ENCODE assay signal across 8 cellular contexts in genomic region chr7:148983220-148984146, GRCh38. TPM values are rescaled to one million over a fixed set of nuclear protein-coding genes. Genes with fewer than 3 reads are reported as not detected.
DNase-seq lines count a peak whose midpoint lies in the region; TF ChIP-seq lines count a peak whose summit lies in the region.

No MANE protein-coding gene starts in this region.

- H3K9ac ChIP-seq in GM23248 (peak overlapping the region; percentile 64), neural progenitor cell (peak overlapping the region; percentile 88), stomach smooth muscle (ENCODE audit: low read length in 2 of 2) (peak overlapping the region; percentile 51 to 86)

- peaks cover 17% of the 10 kb centered on the region for H3K27me3 Mint-ChIP-seq in neural progenitor cell (ENCODE audit: insufficient read depth, low read depth)

- H3K4me3 Mint-ChIP-seq in neural progenitor cell, result peak overlapping the region; percentile 100

- POLR2A ChIA-PET in RWPE1 (lab: Yijun Ruan, JAX; ENCODE audit: low non-redundant PET), result no interaction called here

- H3F3A ChIP-seq in GM23248 (ENCODE audit: insufficient read depth) (peaks cover 23% of the 10 kb centered on the region), neural progenitor cell (ENCODE audit: low read depth) (peaks cover 56% of the 10 kb centered on the region)

- H3K9me3 Mint-ChIP-seq in neural progenitor cell, result peaks cover 8% of the 10 kb centered on the region

- peaks cover 3% of the 10 kb centered on the region; the same call in 1 of the 2 replicates for H3K4me1 ChIP-seq in GM23248 (ENCODE audit: insufficient read depth)
- peaks cover 14% of the 10 kb centered on the region for H3K4me1 ChIP-seq in neural progenitor cell
- peaks cover 16% of the 10 kb centered on the region for H3K4me1 ChIP-seq in stomach smooth muscle (ENCODE audit: control insufficient read depth, insufficient read depth, low read length)

- DNase-seq in DMS79 treated with DMSO at 0.1 percent for 48 hours (lab: John Stamatoyannopoulos, UW), result peak; percentile 70
- peak; percentile 88 for DNase-seq in GM23248
- DNase-seq in LNCaP clone FGC (ENCODE audit: low read depth), result peak; percentile 39
- DNase-seq in RWPE1 (ENCODE audit: low spot score), result peak; percentile 58
- DNase-seq in activated T-helper 9 cell treated with anti-CD3 and anti-CD28 coated beads, Interleukin-2, amount 50 U/mL, for 16 hours (ENCODE audit: low read depth), result peak; percentile 78
- peak; percentile 76 for DNase-seq in fibroblast of the conjunctiva (ENCODE audit: low read depth)
- peak; percentile 96 for DNase-seq in neural progenitor cell (ENCODE audit: low spot score)

- H3K9me3 ChIP-seq in GM23248 (ENCODE audit: low read depth) (no peaks in the 10 kb centered on the region), neural progenitor cell (ENCODE audit: low read depth) (no peaks in the 10 kb centered on the region), stomach smooth muscle (ENCODE audit: control insufficient read depth in 2 of 2, low read length in 2 of 2) (no peaks in the 10 kb centered on the region)

- peak overlapping the region; percentile 100 for H3K27ac Mint-ChIP-seq in neural progenitor cell

- H3K4me1 Mint-ChIP-seq in neural progenitor cell, result peaks cover 19% of the 10 kb centered on the region

- H3K4me3 ChIP-seq in GM23248, result peak overlapping the region; percentile 82
- H3K4me3 ChIP-seq in LNCaP clone FGC (ENCODE audit: low read depth, low read length), result peak overlapping the region; percentile 52
- peak overlapping the region; percentile 99 for H3K4me3 ChIP-seq in neural progenitor cell
- peak overlapping the region; percentile 41 to 71 for H3K4me3 ChIP-seq in stomach smooth muscle (ENCODE audit: low read length in 2 of 2)

- H3K36me3 Mint-ChIP-seq in neural progenitor cell, result no peaks in the 10 kb centered on the region

- H3K36me3 ChIP-seq in GM23248 (ENCODE audit: low read depth) (no peaks in the 10 kb centered on the region), neural progenitor cell (no peaks in the 10 kb centered on the region), stomach smooth muscle (ENCODE audit: control insufficient read depth in 2 of 2, insufficient read depth in 2 of 2, low read length in 2 of 2) (no peaks in the 10 kb centered on the region)

- H3K27ac ChIP-seq in GM23248, result no peak overlapping the region; the same call in 1 of the 2 replicates
- H3K27ac ChIP-seq in RWPE1, result no peak overlapping the region
- H3K27ac ChIP-seq in neural progenitor cell, result peak overlapping the region; percentile 93
- peak overlapping the region; percentile 24 for H3K27ac ChIP-seq in stomach smooth muscle (ENCODE audit: low read length)

- 1% methylated on average over 16 to 35 of the region's 36 CpGs for WGBS in GM23248 (ENCODE audit: low coverage in 1 of 2, low lambda C conversion rate in 2 of 2, missing lambda C conversion rate in 2 of 2), 2 experiments

- CTCF ChIA-PET in RWPE1 (lab: Yijun Ruan, JAX), result no interaction called here

- H3K27me3 ChIP-seq in GM23248 (replicated peaks; ENCODE audit: insufficient read depth) (no peaks in the 10 kb centered on the region), neural progenitor cell (peaks cover 15% of the 10 kb centered on the region), stomach smooth muscle (ENCODE audit: control insufficient read depth in 1 of 2, insufficient read depth in 2 of 2, low read length in 2 of 2) (no peaks in the 10 kb centered on the region)

- H4K20me1 ChIP-seq in GM23248 (ENCODE audit: insufficient read depth) (no peaks in the 10 kb centered on the region), neural progenitor cell (ENCODE audit: low read depth) (no peaks in the 10 kb centered on the region)

- H3K79me2 ChIP-seq in GM23248 (ENCODE audit: insufficient read depth) (no peaks in the 10 kb centered on the region), neural progenitor cell (ENCODE audit: low read depth) (no peaks in the 10 kb centered on the region)

- H3K9me2 ChIP-seq in GM23248 (ENCODE audit: insufficient read depth), result no peaks in the 10 kb centered on the region

- TF ChIP-seq CTCF in LNCaP clone FGC (IDR thresholded peaks at IDR 0.05; ENCODE audit: control insufficient read depth, extremely low read depth, insufficient read depth) (no peak), RWPE1 (conservative IDR thresholded peaks at IDR 0.05; ENCODE audit: low read depth) (no peak), neural progenitor cell (IDR thresholded peaks at IDR 0.05) (no peak)

- in situ Hi-C loops in GM23248 (cut with MboI), result no loop called here

- H3K4me2 ChIP-seq in GM23248 (ENCODE audit: unreplicated experiment), result peak overlapping the region; percentile 78
- peak overlapping the region; percentile 91 for H3K4me2 ChIP-seq in neural progenitor cell

- H2AFZ ChIP-seq in GM23248 (peak overlapping the region; percentile 86), neural progenitor cell (replicated peaks) (peak overlapping the region; percentile 99)

RNA-seq across cellular contexts. Expression of gene PDIA4, which starts 44.8 kb away (rescaled TPM):
- 191 and 196 TPM in 2 replicates for total RNA-seq in GM23248 (2014; rRNA removed; shearing (Covaris generic))
- 204 and 210 TPM in 2 replicates for polyA plus RNA-seq in GM23248 (2016; fragmentation: Nextera tagmentation; extraction: Ambion mirVana)
- total RNA-seq in neural progenitor cell (ENCODE audit: low replicate concordance), result 142 and 171 TPM in 2 replicates

Comparison
In these comparisons a context has a peak if more than half of its experiments do, and no peak if none do; other contexts are left out.
1. DNase-seq: peak in every context shown above with its lines; median percentile 96 in neural progenitor cell; 88 in GM23248; 78 in activated T-helper 9 cell treated with anti-CD3 and anti-CD28 coated beads, Interleukin-2, amount 50 U/mL, for 16 hours; 76 in fibroblast of the conjunctiva; 70 in DMS79 treated with DMSO at 0.1 percent for 48 hours; 58 in RWPE1; 39 in LNCaP clone FGC.
2. H3K27ac ChIP-seq: peak in neural progenitor cell (single experiment) and stomach smooth muscle (single experiment); none in GM23248 (single experiment) and RWPE1 (single experiment).
3. Peak in every context shown above with its lines, with median percentiles within 50 percentile points of each other: H3K4me3 ChIP-seq and H3K9ac ChIP-seq.